1 cellular context compared by ENCODE assay signal in the genomic region with DNA sequence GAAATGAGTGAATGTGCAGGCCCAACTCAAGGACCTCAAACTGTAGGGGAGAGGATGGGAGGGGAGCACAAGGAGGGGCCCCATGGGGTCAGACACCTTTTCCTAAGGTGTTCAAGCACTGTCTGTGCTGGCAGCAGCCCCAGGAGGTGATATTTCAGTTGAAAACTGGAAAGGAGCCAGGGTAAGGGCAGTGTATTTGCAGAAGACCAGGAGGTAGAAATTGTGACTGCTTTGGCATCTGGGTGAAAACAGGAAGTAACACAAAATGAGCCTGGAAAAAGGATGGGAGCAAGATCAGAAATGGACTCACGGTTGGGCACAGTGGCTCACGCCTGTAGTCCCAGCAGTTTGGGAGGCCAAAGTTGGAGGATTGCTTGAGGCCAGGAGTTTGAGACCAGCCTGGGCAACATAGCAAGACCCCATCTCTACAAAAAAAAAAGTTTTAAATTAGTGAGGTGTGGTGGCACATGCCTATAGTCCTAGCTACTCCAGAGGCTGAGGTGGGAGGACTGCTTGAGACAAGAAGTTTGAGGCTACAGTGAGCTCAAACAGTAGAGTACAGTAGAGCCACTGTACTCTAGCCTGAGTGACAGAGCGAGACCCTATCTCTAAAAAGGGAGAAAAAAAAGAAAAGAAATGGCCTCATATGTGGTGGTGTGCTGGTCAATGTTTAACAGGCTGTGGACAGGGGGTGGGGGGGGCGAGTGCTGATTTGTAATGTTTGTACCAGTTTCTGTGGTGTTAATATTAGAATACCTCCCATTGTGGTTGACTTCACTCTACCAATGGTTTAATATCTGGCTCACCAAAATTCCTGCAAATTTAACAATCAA.
TF ChIP-seq lines count a peak whose summit lies in the region.

No MANE protein-coding gene starts in this region.

TF ChIP-seq in GM23338, 12 proteins besides CTCF, POLR2A, EP300 and RAD21 (continued from another document):
- TF ChIP-seq, protein P1, sequence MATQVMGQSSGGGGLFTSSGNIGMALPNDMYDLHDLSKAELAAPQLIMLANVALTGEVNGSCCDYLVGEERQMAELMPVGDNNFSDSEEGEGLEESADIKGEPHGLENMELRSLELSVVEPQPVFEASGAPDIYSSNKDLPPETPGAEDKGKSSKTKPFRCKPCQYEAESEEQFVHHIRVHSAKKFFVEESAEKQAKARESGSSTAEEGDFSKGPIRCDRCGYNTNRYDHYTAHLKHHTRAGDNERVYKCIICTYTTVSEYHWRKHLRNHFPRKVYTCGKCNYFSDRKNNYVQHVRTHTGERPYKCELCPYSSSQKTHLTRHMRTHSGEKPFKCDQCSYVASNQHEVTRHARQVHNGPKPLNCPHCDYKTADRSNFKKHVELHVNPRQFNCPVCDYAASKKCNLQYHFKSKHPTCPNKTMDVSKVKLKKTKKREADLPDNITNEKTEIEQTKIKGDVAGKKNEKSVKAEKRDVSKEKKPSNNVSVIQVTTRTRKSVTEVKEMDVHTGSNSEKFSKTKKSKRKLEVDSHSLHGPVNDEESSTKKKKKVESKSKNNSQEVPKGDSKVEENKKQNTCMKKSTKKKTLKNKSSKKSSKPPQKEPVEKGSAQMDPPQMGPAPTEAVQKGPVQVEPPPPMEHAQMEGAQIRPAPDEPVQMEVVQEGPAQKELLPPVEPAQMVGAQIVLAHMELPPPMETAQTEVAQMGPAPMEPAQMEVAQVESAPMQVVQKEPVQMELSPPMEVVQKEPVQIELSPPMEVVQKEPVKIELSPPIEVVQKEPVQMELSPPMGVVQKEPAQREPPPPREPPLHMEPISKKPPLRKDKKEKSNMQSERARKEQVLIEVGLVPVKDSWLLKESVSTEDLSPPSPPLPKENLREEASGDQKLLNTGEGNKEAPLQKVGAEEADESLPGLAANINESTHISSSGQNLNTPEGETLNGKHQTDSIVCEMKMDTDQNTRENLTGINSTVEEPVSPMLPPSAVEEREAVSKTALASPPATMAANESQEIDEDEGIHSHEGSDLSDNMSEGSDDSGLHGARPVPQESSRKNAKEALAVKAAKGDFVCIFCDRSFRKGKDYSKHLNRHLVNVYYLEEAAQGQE (IDR thresholded peaks at IDR 0.05; ENCODE audit: unreplicated experiment), result no peak
- TF ChIP-seq POLR2AphosphoS5 (IDR thresholded peaks at IDR 0.05; ENCODE audit: low read depth) (no peak), NANOG (IDR thresholded peaks at IDR 0.05; ENCODE audit: borderline replicate concordance) (no peak), ZNF114 (CRISPR knock-in tag; IDR thresholded peaks at IDR 0.05) (no peak), EZH2 (IDR thresholded peaks at IDR 0.05; ENCODE audit: low read depth, unreplicated experiment) (no peak), ZNF331 (CRISPR knock-in tag; IDR thresholded peaks at IDR 0.05; ENCODE audit: low read depth) (no peak), EZH2phosphoT487 (IDR thresholded peaks at IDR 0.05; ENCODE audit: unreplicated experiment) (no peak), JUNB (IDR thresholded peaks at IDR 0.05; ENCODE audit: unreplicated experiment) (no peak), STAT1 (IDR thresholded peaks at IDR 0.05; ENCODE audit: unreplicated experiment) (no peak), CREB1 (CRISPR knock-in tag; IDR thresholded peaks at IDR 0.05; ENCODE audit: low read depth) (no peak)
- TF ChIP-seq, protein P2, sequence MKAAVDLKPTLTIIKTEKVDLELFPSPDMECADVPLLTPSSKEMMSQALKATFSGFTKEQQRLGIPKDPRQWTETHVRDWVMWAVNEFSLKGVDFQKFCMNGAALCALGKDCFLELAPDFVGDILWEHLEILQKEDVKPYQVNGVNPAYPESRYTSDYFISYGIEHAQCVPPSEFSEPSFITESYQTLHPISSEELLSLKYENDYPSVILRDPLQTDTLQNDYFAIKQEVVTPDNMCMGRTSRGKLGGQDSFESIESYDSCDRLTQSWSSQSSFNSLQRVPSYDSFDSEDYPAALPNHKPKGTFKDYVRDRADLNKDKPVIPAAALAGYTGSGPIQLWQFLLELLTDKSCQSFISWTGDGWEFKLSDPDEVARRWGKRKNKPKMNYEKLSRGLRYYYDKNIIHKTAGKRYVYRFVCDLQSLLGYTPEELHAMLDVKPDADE (IDR thresholded peaks at IDR 0.05), result no peak
